ENCODE assay signal across 8 cellular contexts in the genomic region with DNA sequence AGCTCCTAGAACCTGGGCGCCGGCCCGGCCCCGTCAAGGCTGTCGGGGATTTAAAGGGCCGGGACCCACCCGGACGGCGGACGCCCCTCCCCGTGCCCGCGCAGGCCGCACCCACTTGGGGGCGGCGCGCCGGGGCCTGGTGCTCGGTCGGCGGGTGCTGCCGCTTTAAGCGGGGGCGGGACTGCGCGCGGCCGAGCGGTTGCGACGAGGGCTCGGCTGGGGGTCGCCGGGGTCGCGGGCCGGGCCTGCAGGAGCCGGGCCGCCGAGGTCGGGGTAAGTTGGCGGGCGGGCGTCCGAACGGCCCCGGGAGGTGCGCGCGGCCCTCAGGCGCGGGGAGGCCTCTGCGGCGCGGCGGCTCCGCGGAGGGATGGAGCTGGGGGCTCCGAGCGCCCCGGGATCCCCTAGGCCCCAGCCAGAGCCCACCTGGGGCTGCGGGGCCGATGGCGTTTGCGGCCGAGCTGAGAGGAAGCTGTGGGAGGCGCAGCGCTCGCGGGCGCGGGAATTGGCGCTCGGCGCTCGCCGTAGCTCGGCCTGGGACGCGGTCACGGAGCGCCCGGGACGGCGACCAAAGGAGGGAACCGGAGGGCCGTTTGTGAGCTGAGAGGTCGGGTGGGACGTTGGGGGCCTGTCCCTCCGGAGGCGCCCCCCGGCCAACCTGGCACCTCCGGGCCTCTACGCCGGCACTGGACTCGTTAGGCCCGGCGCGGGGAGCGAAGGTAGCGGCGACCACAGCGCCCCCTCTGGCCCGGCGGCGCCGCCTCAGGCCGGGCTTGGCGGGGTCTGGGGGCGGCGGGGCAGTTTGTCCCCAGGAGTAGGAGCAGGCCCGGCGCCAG. TPM values are rescaled to one million over a fixed set of nuclear protein-coding genes. Genes with fewer than 3 reads are reported as not detected.
DNase-seq lines count a peak whose midpoint lies in the region; ATAC-seq and TF ChIP-seq lines count a peak whose summit lies in the region.

A gene (plus strand): TSS at position 168 of the 833 bp plus-strand sequence. CDS start 2,619 bp downstream, outside the sequence.

- peak within 1 kb of the TSS; percentile 98 for H2BK120ac ChIP-seq in neuronal stem cell (ENCODE audit: low read depth, low read length)

- H2BK5ac ChIP-seq in neuronal stem cell (ENCODE audit: low read length), result peak within 1 kb of the TSS; percentile 93

- H3K4ac ChIP-seq in neuronal stem cell (ENCODE audit: low read length), result no peak within 1 kb of the TSS

- H3K27me3 ChIP-seq in neuronal stem cell (ENCODE audit: control insufficient read depth in 3 of 3, insufficient read depth in 3 of 3, low read depth in 1 of 3, low read length in 3 of 3), result peaks cover 0 to 19% (median 0%) of the 10 kb centered on the region in 3 experiments

- H4K8ac ChIP-seq in neuronal stem cell (ENCODE audit: low read depth, low read length), result no peak within 1 kb of the TSS

- DNase-seq in DMS 273 (lab: John Stamatoyannopoulos, UW; ENCODE audit: unreplicated experiment) (peak; percentile 93), HT1080 (ENCODE audit: low read depth) (peak; percentile 51), RPMI7951 (ENCODE audit: low read depth) (peak; percentile 71), foreskin melanocyte (peak; percentile 34), neuronal stem cell (ENCODE audit: low spot score) (peak; percentile 72)
- DNase-seq in activated naive CD4-positive, alpha-beta T cell (lab: John Stamatoyannopoulos, UW), result peak; percentile 55 to 80 (median 67)

- H3K36me3 ChIP-seq in neuronal stem cell (replicated peaks in 1 of 2; ENCODE audit: control insufficient read depth in 2 of 2, insufficient read depth in 2 of 2, low read length in 2 of 2), result peaks cover 10 to 31% of the 10 kb centered on the region in 2 donors

- H2AK5ac ChIP-seq in neuronal stem cell (ENCODE audit: low read depth, low read length), result peak within 1 kb of the TSS; percentile 96

- peak; percentile 56 for ATAC-seq in GM19467 (IDR thresholded peaks at IDR 0.05; ENCODE audit: unreplicated experiment)

- peak within 1 kb of the TSS; percentile 41 for H2BK12ac ChIP-seq in neuronal stem cell (ENCODE audit: low read length)

- H3K9ac ChIP-seq in neuronal stem cell (ENCODE audit: low read depth, low read length, poor library complexity), result peak within 1 kb of the TSS; percentile 95

- H2BK15ac ChIP-seq in neuronal stem cell (ENCODE audit: low read length), result peak within 1 kb of the TSS; percentile 85

- H4K91ac ChIP-seq in neuronal stem cell (ENCODE audit: low read depth, low read length, poor library complexity), result no peak within 1 kb of the TSS

- no peaks in the 10 kb centered on the region for H3K9me3 ChIP-seq in neuronal stem cell (replicated peaks in 1 of 2; ENCODE audit: control insufficient read depth in 2 of 2, insufficient read depth in 1 of 2, low read depth in 1 of 2, low read length in 2 of 2)

- H3K18ac ChIP-seq in neuronal stem cell (ENCODE audit: low read length), result peak within 1 kb of the TSS; percentile 100

- peak within 1 kb of the TSS; percentile 94 for H3K4me3 ChIP-seq in neuronal stem cell (ENCODE audit: low read length in 2 of 2)

- TF ChIP-seq CTCF in subcutaneous adipose tissue (IDR thresholded peaks at IDR 0.05; ENCODE audit: low read depth), result no peak

- peaks cover 11% of the 10 kb centered on the region for H3K79me1 ChIP-seq in neuronal stem cell (ENCODE audit: low read depth, low read length)

- H3K14ac ChIP-seq in neuronal stem cell (ENCODE audit: low read length), result peak within 1 kb of the TSS; percentile 82

- WGBS in neuronal stem cell (ENCODE audit: extremely low coverage in 2 of 2, insufficient read length in 2 of 2, insufficient replicate concordance in 1 of 2), 2 donors, result no CpG with 5 or more reads among the region's 113 CpGs

- peak within 1 kb of the TSS; percentile 97 for H3K23ac ChIP-seq in neuronal stem cell (ENCODE audit: low read depth, low read length, poor library complexity)

- peak within 1 kb of the TSS; percentile 77 for H3K4me2 ChIP-seq in neuronal stem cell (ENCODE audit: insufficient read depth, low read length, poor library complexity, severe bottlenecking)

- peak within 1 kb of the TSS; percentile 90 for H3K27ac ChIP-seq in neuronal stem cell (replicated peaks; ENCODE audit: low read length)

- peak within 1 kb of the TSS; percentile 99 for H2AFZ ChIP-seq in neuronal stem cell (ENCODE audit: low read length)

- peaks cover 6 to 12% of the 10 kb centered on the region in 2 donors for H3K4me1 ChIP-seq in neuronal stem cell (ENCODE audit: control insufficient read depth in 2 of 2, insufficient read depth in 1 of 2, low read depth in 1 of 2, low read length in 2 of 2)

RNA-seq across cellular contexts. Expression of the gene that starts here (rescaled TPM):
- 12.3 and 14.7 TPM in 2 replicates for total RNA-seq in HT1080 (2014; rRNA removed; shearing (Covaris generic))
- 10.7 and 12.6 TPM in 2 replicates for polyA plus RNA-seq in HT1080 (2015; cell fraction: cytosol; rRNA removed)
- polyA plus RNA-seq in HT1080 (2015; cell fraction: nucleus; rRNA removed), result 45.5 and 46.1 TPM in 2 replicates
- 9.5 and 10.1 TPM in 2 replicates for total RNA-seq in RPMI7951 (2014; rRNA removed; shearing (Covaris generic))
- 11.5 TPM for polyA plus RNA-seq in neuronal stem cell (2013, experiment 1 of 2)
- polyA plus RNA-seq in neuronal stem cell (2013, experiment 2 of 2), result 11.9 TPM
- 10 to 100 TPM; 22.7 to 30.8 (median 28.4) TPM for total RNA-seq in subcutaneous adipose tissue

Comparison
In these comparisons a context has a peak if more than half of its experiments do, and no peak if none do; other contexts are left out.
1. Peak in every context shown above with its lines: DNase-seq, ATAC-seq, H3K4me3 ChIP-seq and H3K27ac ChIP-seq.
2. DNase-seq: peak in every context shown above with its lines; median percentile 93 in DMS 273; 72 in neuronal stem cell; 71 in RPMI7951; 67 in activated naive CD4-positive, alpha-beta T cell; 51 in HT1080; 34 in foreskin melanocyte.